In the genomic region with DNA sequence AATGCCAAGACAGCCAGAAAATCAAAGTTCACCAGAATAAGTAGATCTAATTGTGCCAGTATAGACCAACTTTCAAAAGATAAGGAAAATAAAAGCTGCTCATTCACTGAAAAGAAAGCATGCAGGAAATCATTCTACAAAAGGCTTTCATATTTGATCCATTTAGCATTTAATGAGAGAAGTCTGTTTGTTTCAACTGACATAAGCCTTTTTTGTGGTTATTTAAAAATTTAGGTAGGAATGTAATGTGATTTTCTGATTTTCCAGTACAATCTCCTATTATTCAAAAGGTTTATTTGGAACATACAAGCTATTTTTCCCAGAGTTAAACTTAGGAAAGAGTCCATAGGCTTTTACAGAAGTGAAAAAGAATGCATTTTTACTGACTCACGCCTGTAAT, we compare ENCODE assay signal across 26 cellular contexts.
"Had no signal": no experiment of that assay in that cellular context is flagged by ENCODE, and none has a peak within 500 bp of the region (broad histone marks: within the 10 kb centered on the region; RNA-seq: fewer than 3 reads in every experiment).

No MANE protein-coding gene starts in this region.

- ATAC-seq: activated naive CD4-positive, alpha-beta T cell treated with anti-CD3 and anti-CD28 coated beads, Interleukin-2, amount 50 U/mL, for 72 hours; activated T-cell treated with anti-CD3 and anti-CD28 coated beads, Interleukin-2, amount 50 U/mL, for 72 hours; body of pancreas; heart left ventricle; pancreas; upper lobe of right lung had no signal

- DNase-seq: activated CD4-positive, alpha-beta T cell treated with anti-CD3 and anti-CD28 coated beads for 4 hours; activated CD4-positive, alpha-beta T cell treated with anti-CD3 and anti-CD28 coated beads, Interleukin-2, amount 50 U/mL, for 4 hours; activated naive CD4-positive, alpha-beta T cell; activated T-cell treated with anti-CD3 and anti-CD28 coated beads for 4 hours; activated T-cell treated with anti-CD3 and anti-CD28 coated beads, Interleukin-2, amount 50 U/mL, for 72 hours; body of pancreas; dorsolateral prefrontal cortex; effector memory CD4-positive, alpha-beta T cell; erythroblast; foreskin fibroblast; heart left ventricle; hypothalamus; immature natural killer cell; naive B cell; nephron progenitor cell; pancreas; spleen; stimulated activated naive CD4-positive, alpha-beta T cell; T-helper 9 cell; tibial artery; upper lobe of right lung had no signal

- H3K4me3 ChIP-seq: body of pancreas, coronary artery, dorsolateral prefrontal cortex, heart left ventricle, pancreas, prostate gland, right atrium auricular region, spleen, suprapubic skin, tibial artery, upper lobe of right lung had no signal
